1 cellular context compared by ENCODE assay signal in genomic region chr7:133863362-133864061, GRCh38.
A peak's percentile ranks its signal among the peaks of the same experiment; 100 is the strongest.
TF ChIP-seq lines count a peak whose summit lies in the region.

No MANE protein-coding gene starts in this region.

TF ChIP-seq in HepG2, 621 proteins besides CTCF, POLR2A, EP300 and RAD21 (continued from another document):
- peak; percentile 56; the same call in 1 of the 2 replicates for TF ChIP-seq RERE (CRISPR knock-in tag; IDR thresholded peaks at IDR 0.05; ENCODE audit: low read depth)
- no peak for TF ChIP-seq ZNF546 (CRISPR knock-in tag; conservative IDR thresholded peaks at IDR 0.05)
- TF ChIP-seq ARID3A (IDR thresholded peaks at IDR 0.05; ENCODE audit: low read depth, low read length): peak; percentile 70
- no peak for TF ChIP-seq SOX6 (IDR thresholded peaks at IDR 0.05)
- peak; percentile 63; the same call in 1 of the 2 replicates for TF ChIP-seq SOX6 (CRISPR knock-in tag; IDR thresholded peaks at IDR 0.05)
- 0 out of 2 replicates have a peak, but pooled peaks have one; percentile 15 for TF ChIP-seq ZNF609 (CRISPR knock-in tag; IDR thresholded peaks at IDR 0.05; ENCODE audit: borderline replicate concordance)
- TF ChIP-seq ZNF280D (CRISPR knock-in tag; IDR thresholded peaks at IDR 0.05): no peak
- peak; percentile 97 for TF ChIP-seq ZNF12 (CRISPR knock-in tag; IDR thresholded peaks at IDR 0.05)
- no peak for TF ChIP-seq BRD4 (CRISPR knock-in tag; IDR thresholded peaks at IDR 0.05)
- no peak for TF ChIP-seq THAP8 (CRISPR knock-in tag; IDR thresholded peaks at IDR 0.05; ENCODE audit: borderline replicate concordance)
- TF ChIP-seq SOX5 (CRISPR knock-in tag; IDR thresholded peaks at IDR 0.05; ENCODE audit: borderline replicate concordance): 0 out of 2 replicates have a peak, but pooled peaks have one; percentile 43
- no peak for TF ChIP-seq ZIK1 (CRISPR knock-in tag; IDR thresholded peaks at IDR 0.05; ENCODE audit: borderline replicate concordance, low read depth)
- peak; percentile 55; the same call in 1 of the 2 replicates for TF ChIP-seq FOXA3 (CRISPR knock-in tag; IDR thresholded peaks at IDR 0.05)
- 0 out of 2 replicates have a peak, but pooled peaks have one; percentile 17 for TF ChIP-seq FOXA1 (IDR thresholded peaks at IDR 0.05)
- TF ChIP-seq FOXA1 (CRISPR knock-in tag; IDR thresholded peaks at IDR 0.05): peak; percentile 60
- TF ChIP-seq ZC3H13 (CRISPR knock-in tag; IDR thresholded peaks at IDR 0.05): no peak
- peak; percentile 52; the same call in 1 of the 2 replicates for TF ChIP-seq PBX2 (CRISPR knock-in tag; IDR thresholded peaks at IDR 0.05)
- no peak for TF ChIP-seq ZNF672 (CRISPR knock-in tag; IDR thresholded peaks at IDR 0.05)
- TF ChIP-seq SOX13 (IDR thresholded peaks at IDR 0.05): no peak
- peak in 1 of 2 experiments; percentile 66; a peak in 2 of 4 replicates for TF ChIP-seq SOX13 (CRISPR knock-in tag; conservative IDR thresholded peaks at IDR 0.05 in 1 of 2, IDR thresholded peaks at IDR 0.05 in 1 of 2)
- no peak for TF ChIP-seq ZNF547 (CRISPR knock-in tag; IDR thresholded peaks at IDR 0.05)
- TF ChIP-seq KAT2B (IDR thresholded peaks at IDR 0.05; ENCODE audit: borderline replicate concordance, low read depth, low read length): no peak
- no peak for TF ChIP-seq TOE1 (CRISPR knock-in tag; IDR thresholded peaks at IDR 0.05)
- no peak for TF ChIP-seq HNF1A (IDR thresholded peaks at IDR 0.05; ENCODE audit: low read depth)
- no peak for TF ChIP-seq HNF1A (CRISPR knock-in tag; IDR thresholded peaks at IDR 0.05; ENCODE audit: borderline replicate concordance)
